ENCODE assay signal across 2 cellular contexts in the genomic region with DNA sequence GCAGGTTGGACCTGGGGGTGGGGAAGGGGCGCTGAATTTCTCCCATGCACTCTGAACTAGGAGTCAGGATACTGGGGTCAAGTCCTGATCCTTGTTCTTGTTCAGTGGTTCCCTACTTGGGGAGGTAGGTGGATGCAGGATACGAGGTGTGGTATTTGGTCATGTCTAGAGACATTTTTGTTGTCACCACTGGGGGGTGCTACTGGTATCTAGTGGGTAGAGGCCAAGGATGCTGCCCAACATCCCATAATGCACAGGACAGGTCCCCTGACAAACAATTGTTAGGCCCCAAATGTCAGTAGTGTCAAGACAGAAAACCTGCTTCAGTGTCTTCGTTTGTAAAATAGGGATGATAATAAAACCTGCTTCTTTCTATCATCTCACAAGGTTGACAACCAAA.
TF ChIP-seq lines count a peak whose summit lies in the region.

No MANE protein-coding gene starts in this region.

TF ChIP-seq in Ishikawa, 13 proteins besides CTCF, POLR2A, EP300 and RAD21:
- TF ChIP-seq USF1 (IDR thresholded peaks at IDR 0.05) (no peak), CREB1 (IDR thresholded peaks at IDR 0.05; ENCODE audit: low read depth) (no peak), TAF1 (IDR thresholded peaks at IDR 0.05; ENCODE audit: low read depth) (no peak), NFIC (IDR thresholded peaks at IDR 0.05) (no peak), FOXM1 (IDR thresholded peaks at IDR 0.05; ENCODE audit: borderline replicate concordance, low read depth) (no peak), TCF12 (IDR thresholded peaks at IDR 0.05; ENCODE audit: low read depth) (no peak), TEAD4 (IDR thresholded peaks at IDR 0.05) (no peak), ZBTB7A (IDR thresholded peaks at IDR 0.05; ENCODE audit: low read depth) (no peak), EGR1 (IDR thresholded peaks at IDR 0.05) (no peak), YY1 (IDR thresholded peaks at IDR 0.05; ENCODE audit: low read depth) (no peak), CEBPB (IDR thresholded peaks at IDR 0.05) (no peak)
- TF ChIP-seq, protein P1, sequence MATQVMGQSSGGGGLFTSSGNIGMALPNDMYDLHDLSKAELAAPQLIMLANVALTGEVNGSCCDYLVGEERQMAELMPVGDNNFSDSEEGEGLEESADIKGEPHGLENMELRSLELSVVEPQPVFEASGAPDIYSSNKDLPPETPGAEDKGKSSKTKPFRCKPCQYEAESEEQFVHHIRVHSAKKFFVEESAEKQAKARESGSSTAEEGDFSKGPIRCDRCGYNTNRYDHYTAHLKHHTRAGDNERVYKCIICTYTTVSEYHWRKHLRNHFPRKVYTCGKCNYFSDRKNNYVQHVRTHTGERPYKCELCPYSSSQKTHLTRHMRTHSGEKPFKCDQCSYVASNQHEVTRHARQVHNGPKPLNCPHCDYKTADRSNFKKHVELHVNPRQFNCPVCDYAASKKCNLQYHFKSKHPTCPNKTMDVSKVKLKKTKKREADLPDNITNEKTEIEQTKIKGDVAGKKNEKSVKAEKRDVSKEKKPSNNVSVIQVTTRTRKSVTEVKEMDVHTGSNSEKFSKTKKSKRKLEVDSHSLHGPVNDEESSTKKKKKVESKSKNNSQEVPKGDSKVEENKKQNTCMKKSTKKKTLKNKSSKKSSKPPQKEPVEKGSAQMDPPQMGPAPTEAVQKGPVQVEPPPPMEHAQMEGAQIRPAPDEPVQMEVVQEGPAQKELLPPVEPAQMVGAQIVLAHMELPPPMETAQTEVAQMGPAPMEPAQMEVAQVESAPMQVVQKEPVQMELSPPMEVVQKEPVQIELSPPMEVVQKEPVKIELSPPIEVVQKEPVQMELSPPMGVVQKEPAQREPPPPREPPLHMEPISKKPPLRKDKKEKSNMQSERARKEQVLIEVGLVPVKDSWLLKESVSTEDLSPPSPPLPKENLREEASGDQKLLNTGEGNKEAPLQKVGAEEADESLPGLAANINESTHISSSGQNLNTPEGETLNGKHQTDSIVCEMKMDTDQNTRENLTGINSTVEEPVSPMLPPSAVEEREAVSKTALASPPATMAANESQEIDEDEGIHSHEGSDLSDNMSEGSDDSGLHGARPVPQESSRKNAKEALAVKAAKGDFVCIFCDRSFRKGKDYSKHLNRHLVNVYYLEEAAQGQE (IDR thresholded peaks at IDR 0.05; ENCODE audit: low read depth), result no peak
- TF ChIP-seq, protein P2, sequence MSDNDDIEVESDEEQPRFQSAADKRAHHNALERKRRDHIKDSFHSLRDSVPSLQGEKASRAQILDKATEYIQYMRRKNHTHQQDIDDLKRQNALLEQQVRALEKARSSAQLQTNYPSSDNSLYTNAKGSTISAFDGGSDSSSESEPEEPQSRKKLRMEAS (IDR thresholded peaks at IDR 0.05), result no peak

TF ChIP-seq in K562, 482 proteins besides CTCF, POLR2A, EP300 and RAD21:
- no peak for TF ChIP-seq CTBP1 (IDR thresholded peaks at IDR 0.05; ENCODE audit: borderline replicate concordance)
- TF ChIP-seq SUPT5H (IDR thresholded peaks at IDR 0.05), result no peak
- no peak for TF ChIP-seq CREB3 (tag; conservative IDR thresholded peaks at IDR 0.05; ENCODE audit: low read depth)
- TF ChIP-seq ZFP1 (CRISPR knock-in tag; IDR thresholded peaks at IDR 0.05), result no peak
- TF ChIP-seq, protein P3, sequence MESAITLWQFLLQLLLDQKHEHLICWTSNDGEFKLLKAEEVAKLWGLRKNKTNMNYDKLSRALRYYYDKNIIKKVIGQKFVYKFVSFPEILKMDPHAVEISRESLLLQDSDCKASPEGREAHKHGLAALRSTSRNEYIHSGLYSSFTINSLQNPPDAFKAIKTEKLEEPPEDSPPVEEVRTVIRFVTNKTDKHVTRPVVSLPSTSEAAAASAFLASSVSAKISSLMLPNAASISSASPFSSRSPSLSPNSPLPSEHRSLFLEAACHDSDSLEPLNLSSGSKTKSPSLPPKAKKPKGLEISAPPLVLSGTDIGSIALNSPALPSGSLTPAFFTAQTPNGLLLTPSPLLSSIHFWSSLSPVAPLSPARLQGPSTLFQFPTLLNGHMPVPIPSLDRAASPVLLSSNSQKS (CRISPR knock-in tag; IDR thresholded peaks at IDR 0.05), result no peak
- TF ChIP-seq TAF9B (IDR thresholded peaks at IDR 0.05; ENCODE audit: partially characterized antibody), result no peak
- TF ChIP-seq RNF2 (IDR thresholded peaks at IDR 0.05), result no peak
- no peak for TF ChIP-seq E2F3 (CRISPR knock-in tag; IDR thresholded peaks at IDR 0.05)
- TF ChIP-seq E2F8 (IDR thresholded peaks at IDR 0.05; ENCODE audit: low read depth, partially characterized antibody), result no peak
- no peak for TF ChIP-seq ZNF124 (CRISPR knock-in tag; IDR thresholded peaks at IDR 0.05)
- TF ChIP-seq, protein P4, sequence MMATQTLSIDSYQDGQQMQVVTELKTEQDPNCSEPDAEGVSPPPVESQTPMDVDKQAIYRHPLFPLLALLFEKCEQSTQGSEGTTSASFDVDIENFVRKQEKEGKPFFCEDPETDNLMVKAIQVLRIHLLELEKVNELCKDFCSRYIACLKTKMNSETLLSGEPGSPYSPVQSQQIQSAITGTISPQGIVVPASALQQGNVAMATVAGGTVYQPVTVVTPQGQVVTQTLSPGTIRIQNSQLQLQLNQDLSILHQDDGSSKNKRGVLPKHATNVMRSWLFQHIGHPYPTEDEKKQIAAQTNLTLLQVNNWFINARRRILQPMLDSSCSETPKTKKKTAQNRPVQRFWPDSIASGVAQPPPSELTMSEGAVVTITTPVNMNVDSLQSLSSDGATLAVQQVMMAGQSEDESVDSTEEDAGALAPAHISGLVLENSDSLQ (IDR thresholded peaks at IDR 0.05), result no peak
- TF ChIP-seq HNRNPLL (IDR thresholded peaks at IDR 0.05; ENCODE audit: low read depth, low read length, poor library complexity, severe bottlenecking), result no peak
- no peak for TF ChIP-seq E2F1 (CRISPR knock-in tag; IDR thresholded peaks at IDR 0.05)
- no peak for TF ChIP-seq HNRNPH1 (optimal IDR thresholded peaks at IDR 0.05; ENCODE audit: low read depth, low read length)
